In the genomic region with DNA sequence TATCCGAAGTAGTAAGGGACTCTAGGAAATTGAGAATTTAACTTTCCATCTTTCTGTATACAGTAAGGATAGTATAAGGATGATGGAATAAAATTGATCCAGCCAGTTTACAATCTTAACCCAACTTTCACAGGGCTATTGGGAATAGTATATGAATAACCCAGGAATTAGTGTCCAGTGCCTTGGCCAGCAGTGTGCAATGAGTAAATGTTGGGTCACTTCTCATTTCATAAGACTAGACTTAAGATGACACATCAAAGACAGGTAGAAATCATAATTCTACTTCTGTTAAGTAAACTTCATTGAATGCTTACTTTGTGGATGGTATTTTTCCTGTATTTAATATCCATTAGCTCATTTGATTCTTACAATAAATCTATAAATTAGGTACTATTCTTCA, we compare ENCODE assay signal across 33 cellular contexts.
"Had no signal": no experiment of that assay in that cellular context is flagged by ENCODE, and none has a peak within 500 bp of the region (broad histone marks: within the 10 kb centered on the region; RNA-seq: fewer than 3 reads in every experiment).

No MANE protein-coding gene starts in this region.

- H3K27me3 ChIP-seq: ascending aorta, SJCRH30 had no signal

- H3K4me1 ChIP-seq: ascending aorta, SJCRH30 had no signal

- DNase-seq: activated CD4-positive, alpha-beta memory T cell treated with anti-CD3 and anti-CD28 coated beads, Interleukin-2, amount 10 ng/mL, durations not matched to agents 7 days and 5 days; activated CD4-positive, alpha-beta T cell treated with anti-CD3 and anti-CD28 coated beads for 1 hour; activated CD4-positive, alpha-beta T cell treated with anti-CD3 and anti-CD28 coated beads for 48 hours; activated CD4-positive, CD25-positive, alpha-beta regulatory T cell; activated CD8-positive, alpha-beta memory T cell treated with anti-CD3 and anti-CD28 coated beads for 24 hours; activated CD8-positive, alpha-beta memory T cell treated with anti-CD3 and anti-CD28 coated beads, Interleukin-2, amount 10 ng/mL, durations not matched to agents 7 days and 5 days; activated gamma-delta T cell; activated naive CD4-positive, alpha-beta T cell treated with Interleukin-2 at 50 U/mL for 16 hours; activated naive CD8-positive, alpha-beta T cell treated with anti-CD3 and anti-CD28 coated beads, Interleukin-2, amount 10 ng/mL, durations not matched to agents 7 days and 5 days; activated T-cell treated with anti-CD3 and anti-CD28 coated beads, Interleukin-2, amount 50 U/mL, for 1 hour; activated T-cell treated with anti-CD3 and anti-CD28 coated beads, Interleukin-2, amount 50 U/mL, for 72 hours; amygdala; Karpas-422; KBM-7; MM.1S; MV-4-11; NCI-H1092; NCI-H1436 treated with DMSO at 0.1 percent for 48 hours; NCI-H1694 treated with DMSO at 0.1 percent for 48 hours; NCI-H2029; NCI-H510A; NCI-H526; NCI-H748 treated with DMSO at 0.1 percent for 48 hours; NK-92 treated with Interleukin-12 subunit alpha and Interleukin-12 subunit beta, amount 100 ng/mL, for 24 hours; PC-9; SHP77; SJCRH30; T1000; WERI-Rb-1 had no signal

- H3K4me3 ChIP-seq: ascending aorta, PC-9, SJCRH30, SK-N-MC had no signal

- H3K36me3 ChIP-seq: ascending aorta, SJCRH30, WERI-Rb-1 had no signal

- H3K27ac ChIP-seq: ascending aorta, PC-9, SJCRH30, SK-N-MC, WERI-Rb-1 had no signal

- H3K9me3 ChIP-seq: ascending aorta, SJCRH30 had no signal

- ATAC-seq: activated CD8-positive, alpha-beta memory T cell treated with anti-CD3 and anti-CD28 coated beads, Interleukin-2, amount 10 ng/mL, durations not matched to agents 7 days and 5 days; activated T-cell treated with anti-CD3 and anti-CD28 coated beads, Interleukin-2, amount 50 U/mL, for 72 hours; activated T-helper 17 cell treated with anti-CD3 and anti-CD28 coated beads, Interleukin-2, amount 50 U/mL, for 72 hours had no signal

- FAIRE-seq: RCC 7860 had no signal
